Comparison of ENCODE assay signal across 16 cellular contexts in genomic region chr4:133084421-133084820, GRCh38.
DNase-seq lines count a peak whose midpoint lies in the region; ATAC-seq and TF ChIP-seq lines count a peak whose summit lies in the region.
"Had no signal": no experiment of that assay in that cellular context is flagged by ENCODE, and none has a peak within 500 bp of the region (broad histone marks: within the 10 kb centered on the region; RNA-seq: fewer than 3 reads in every experiment).

No MANE protein-coding gene starts in this region.

- WGBS in heart left ventricle, 4 donors: 69 to 84% (median 77%) methylated on average over 1 of the region's 1 CpG

- no peaks in the 10 kb centered on the region for H3K27me3 Mint-ChIP-seq in natural killer cell treated with Interleukin-12 subunit alpha and Interleukin-12 subunit beta and Interleukin-15 and Interleukin-18, amount 100 ng/mL, for 72 hours
- no peaks in the 10 kb centered on the region for H3K27me3 Mint-ChIP-seq in MCF 10A (ENCODE audit: insufficient read depth, unreplicated experiment)
- H3K27me3 Mint-ChIP-seq: CD4-positive, alpha-beta memory T cell had no signal

- no peak for ATAC-seq in heart left ventricle
- no peak for ATAC-seq in natural killer cell treated with Interleukin-12 subunit alpha and Interleukin-12 subunit beta and Interleukin-15 and Interleukin-18, amount 100 ng/mL, for 72 hours
- ATAC-seq: HepG2 had no signal

- peaks cover 3% of the 10 kb centered on the region for H3K9me3 Mint-ChIP-seq in natural killer cell treated with Interleukin-12 subunit alpha and Interleukin-12 subunit beta and Interleukin-15 and Interleukin-18, amount 100 ng/mL, for 72 hours
- no peaks in the 10 kb centered on the region for H3K9me3 Mint-ChIP-seq in MCF 10A (ENCODE audit: unreplicated experiment)
- H3K9me3 Mint-ChIP-seq: CD14-positive monocyte, H9 had no signal

- BruUV-seq in MCF 10A (replicated peaks; lab: Mats Ljungman, UMichigan): no TSS peak

- no peak overlapping the region for H3K4me3 ChIP-seq in heart left ventricle
- H3K4me3 ChIP-seq: BLaER1 had no signal

- no peak for TF ChIP-seq POLR2A in heart left ventricle (IDR thresholded peaks at IDR 0.05)

- intact Hi-C loops in heart left ventricle (cut with DNase I): no loop called here
- intact Hi-C loops in MCF 10A (cut with micrococcal nuclease): no loop called here

- CTCF ChIA-PET in MCF 10A (lab: Yijun Ruan, JAX): no interaction called here

- no peaks in the 10 kb centered on the region for H3K27me3 ChIP-seq in heart left ventricle
- H3K27me3 ChIP-seq: BLaER1 had no signal

- H3K36me3 Mint-ChIP-seq in natural killer cell treated with Interleukin-12 subunit alpha and Interleukin-12 subunit beta and Interleukin-15 and Interleukin-18, amount 100 ng/mL, for 72 hours: no peaks in the 10 kb centered on the region
- H3K36me3 Mint-ChIP-seq in MCF 10A (ENCODE audit: insufficient read depth, unreplicated experiment): no peaks in the 10 kb centered on the region
- H3K36me3 Mint-ChIP-seq: CD14-positive monocyte; CD4-positive, alpha-beta memory T cell had no signal

- no peaks in the 10 kb centered on the region for H3K4me1 ChIP-seq in heart left ventricle
- H3K4me1 ChIP-seq: BLaER1 had no signal

- no peaks in the 10 kb centered on the region for H3K4me1 Mint-ChIP-seq in natural killer cell treated with Interleukin-12 subunit alpha and Interleukin-12 subunit beta and Interleukin-15 and Interleukin-18, amount 100 ng/mL, for 72 hours (ENCODE audit: low read depth in 2 of 2)
- no peaks in the 10 kb centered on the region for H3K4me1 Mint-ChIP-seq in MCF 10A (ENCODE audit: insufficient read depth, unreplicated experiment)
- H3K4me1 Mint-ChIP-seq: CD14-positive monocyte; CD4-positive, alpha-beta memory T cell; H9 had no signal

- H3K36me3 ChIP-seq in heart left ventricle: no peaks in the 10 kb centered on the region
- H3K36me3 ChIP-seq: BLaER1 had no signal

- no peak overlapping the region for H3K27ac Mint-ChIP-seq in natural killer cell treated with Interleukin-12 subunit alpha and Interleukin-12 subunit beta and Interleukin-15 and Interleukin-18, amount 100 ng/mL, for 72 hours
- H3K27ac Mint-ChIP-seq in MCF 10A (ENCODE audit: low read depth, unreplicated experiment): no peak overlapping the region
- H3K27ac Mint-ChIP-seq: CD14-positive monocyte; CD4-positive, alpha-beta memory T cell; H9 had no signal

- no peak overlapping the region for H3K27ac ChIP-seq in heart left ventricle
- H3K27ac ChIP-seq: BLaER1 had no signal

- no peak overlapping the region for H3K4me3 Mint-ChIP-seq in natural killer cell treated with Interleukin-12 subunit alpha and Interleukin-12 subunit beta and Interleukin-15 and Interleukin-18, amount 100 ng/mL, for 72 hours
- H3K4me3 Mint-ChIP-seq in MCF 10A (ENCODE audit: unreplicated experiment): no peak overlapping the region
- H3K4me3 Mint-ChIP-seq: CD14-positive monocyte; CD4-positive, alpha-beta memory T cell; H9 had no signal

- peak; percentile 52 for DNase-seq in HT1080 (ENCODE audit: low read depth)
- DNase-seq in M059J (ENCODE audit: low read depth): peak; percentile 0
- peak; percentile 3 for DNase-seq in RKO (ENCODE audit: low spot score)
- peak; percentile 14 for DNase-seq in astrocyte of the hippocampus (ENCODE audit: low read depth, low spot score)
- DNase-seq in heart left ventricle: no peak
- no peak for DNase-seq in natural killer cell treated with Interleukin-12 subunit alpha and Interleukin-12 subunit beta and Interleukin-15 and Interleukin-18, amount 100 ng/mL, for 72 hours (ENCODE audit: low spot score)
- no peak for DNase-seq in MCF 10A (ENCODE audit: unreplicated experiment)
- DNase-seq: 8988T; CD4-positive, alpha-beta memory T cell; DMS153; DMS79; GDM1; H9 had no signal

- POLR2A ChIA-PET in MCF 10A (lab: Yijun Ruan, JAX): no interaction called here

- no peak for TF ChIP-seq CTCF in heart left ventricle (IDR thresholded peaks at IDR 0.05)
- no peak for TF ChIP-seq CTCF in MCF 10A (IDR thresholded peaks at IDR 0.05; ENCODE audit: unreplicated experiment)

- no peaks in the 10 kb centered on the region for H3K9me3 ChIP-seq in heart left ventricle
- H3K9me3 ChIP-seq: BLaER1 had no signal

Comparison
In these comparisons a context has a peak if more than half of its experiments do, and no peak if none do; other contexts are left out.
1. DNase-seq: peak in HT1080 (single experiment), M059J (single experiment), RKO (single experiment) and astrocyte of the hippocampus (single experiment); none in heart left ventricle (0 of 5), natural killer cell treated with Interleukin-12 subunit alpha and Interleukin-12 subunit beta and Interleukin-15 and Interleukin-18, amount 100 ng/mL, for 72 hours (single experiment) and MCF 10A (single experiment).